In the genomic region with DNA sequence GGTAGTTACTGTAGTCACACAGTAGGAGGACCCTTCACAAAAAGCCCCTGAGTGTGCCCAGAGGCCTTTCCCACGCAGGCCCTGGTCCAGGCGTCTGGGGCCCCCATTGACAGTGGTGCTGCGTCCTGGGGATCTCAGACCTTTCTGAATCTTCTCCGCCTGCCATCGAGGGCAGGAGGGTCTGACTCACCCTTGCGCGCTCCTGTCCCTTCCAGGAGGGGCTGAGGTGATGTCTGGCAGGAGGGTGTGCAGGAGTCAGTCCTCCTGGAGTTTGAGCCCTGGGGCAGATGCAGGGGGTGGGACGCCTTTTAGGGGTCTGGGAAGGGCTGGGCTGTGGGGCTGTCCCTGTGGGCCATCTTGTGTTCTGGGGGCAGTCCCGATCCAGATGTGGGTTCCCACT, we compare ENCODE assay signal across 24 cellular contexts.
DNase-seq lines count a peak whose midpoint lies in the region; ATAC-seq and TF ChIP-seq lines count a peak whose summit lies in the region.
"Had no signal": no experiment of that assay in that cellular context is flagged by ENCODE, and none has a peak within 500 bp of the region (broad histone marks: within the 10 kb centered on the region; RNA-seq: fewer than 3 reads in every experiment).

No MANE protein-coding gene starts in this region.

- H3K27me3 Mint-ChIP-seq in chondrocyte (ENCODE audit: low read depth): no peaks in the 10 kb centered on the region

- H3K27me3 ChIP-seq in left ventricle myocardium inferior (ENCODE audit: low read depth) (peaks cover 17% of the 10 kb centered on the region), aorta (ENCODE audit: control insufficient read depth in 1 of 2, insufficient read depth in 2 of 2, low read length in 1 of 2) (no peaks in the 10 kb centered on the region)
- H3K27me3 ChIP-seq: BLaER1 treated with 17β-estradiol and CSF1 and Interleukin-3, amounts not matched to agents 10 nM and 100 nM had no signal

- no peaks in the 10 kb centered on the region for H3K36me3 ChIP-seq in left ventricle myocardium inferior
- H3K36me3 ChIP-seq in aorta (ENCODE audit: control insufficient read depth in 1 of 2, insufficient read depth in 2 of 2, low read length in 1 of 2): no peaks in the 10 kb centered on the region
- H3K36me3 ChIP-seq: BLaER1 treated with 17β-estradiol and CSF1 and Interleukin-3, amounts not matched to agents 10 nM and 100 nM had no signal

- TF ChIP-seq CTCF in left ventricle myocardium inferior (IDR thresholded peaks at IDR 0.05; ENCODE audit: borderline replicate concordance) (no peak), chondrocyte (IDR thresholded peaks at IDR 0.05) (no peak)

- ATAC-seq in left cardiac atrium (no peak), aorta (ENCODE audit: low FRiP score) (no peak)
- ATAC-seq: GM23338, K562, PC-3 had no signal

- intact Hi-C loops in left cardiac atrium (cut with DNase I) (no loop called here), left ventricle myocardium inferior (cut with micrococcal nuclease) (no loop called here), posterior vena cava (cut with DNase I) (no loop called here), aorta (cut with DNase I) (no loop called here)

- peaks cover 35% of the 10 kb centered on the region for H3K9me3 Mint-ChIP-seq in chondrocyte (ENCODE audit: low read depth)

- H3K4me1 ChIP-seq in left ventricle myocardium inferior (no peaks in the 10 kb centered on the region), aorta (ENCODE audit: control insufficient read depth in 1 of 2, insufficient read depth in 2 of 2, low read length in 2 of 2) (no peaks in the 10 kb centered on the region)
- H3K4me1 ChIP-seq: BLaER1 treated with 17β-estradiol and CSF1 and Interleukin-3, amounts not matched to agents 10 nM and 100 nM had no signal

- H3K4me1 Mint-ChIP-seq in chondrocyte (ENCODE audit: low read depth): no peaks in the 10 kb centered on the region
- H3K4me1 Mint-ChIP-seq: GM23338, H9 had no signal

- peaks cover 15% of the 10 kb centered on the region for H3K9me3 ChIP-seq in left ventricle myocardium inferior (replicated peaks)
- no peaks in the 10 kb centered on the region for H3K9me3 ChIP-seq in aorta (ENCODE audit: control insufficient read depth, low read length)
- H3K9me3 ChIP-seq: BLaER1 treated with 17β-estradiol and CSF1 and Interleukin-3, amounts not matched to agents 10 nM and 100 nM had no signal

- H3K36me3 Mint-ChIP-seq in chondrocyte (ENCODE audit: low read depth): no peaks in the 10 kb centered on the region

- H3K4me3 ChIP-seq in left ventricle myocardium inferior: no peak overlapping the region
- no peak overlapping the region for H3K4me3 ChIP-seq in aorta (ENCODE audit: low read length in 2 of 2)
- H3K4me3 ChIP-seq: BLaER1 treated with 17β-estradiol and CSF1 and Interleukin-3, amounts not matched to agents 10 nM and 100 nM; GM23338; K562 had no signal

- DNase-seq in left cardiac atrium (peak; percentile 9), left ventricle myocardium inferior (no peak), chondrocyte (ENCODE audit: low spot score) (peak; percentile 72), posterior vena cava (ENCODE audit: low spot score) (peak; percentile 64), aorta (peak; percentile 32 to 52), MV-4-11 (lab: John Stamatoyannopoulos, UW) (no peak)
- DNase-seq in stimulated activated CD4-positive, alpha-beta T cell treated with anti-CD3 and anti-CD28 coated beads, Interleukin-2, amount 100 ng/mL, for 48 hours: no peak
- DNase-seq: CD4-positive, alpha-beta T cell; COR-L47; DMS53; H9; Kasumi-1; NCI-H1105; NCI-H1436 treated with DMSO at 0.1 percent for 48 hours; NCI-H187 treated with DMSO at 0.1 percent for 48 hours; NCI-H2107; NCI-H524; NCI-H774; NK-92 treated with Interleukin-12 subunit alpha and Interleukin-12 subunit beta, amount 100 ng/mL, for 24 hours; PC-3; SHP77 had no signal

- WGBS in aorta, 2 donors: 81 to 83% methylated on average over 9 of the region's 9 CpGs

- H3K27ac Mint-ChIP-seq in chondrocyte (ENCODE audit: unreplicated experiment): no peak overlapping the region
- H3K27ac Mint-ChIP-seq: CD4-positive, alpha-beta T cell; GM23338; H9 had no signal

- no peak overlapping the region for H3K4me3 Mint-ChIP-seq in chondrocyte (ENCODE audit: unreplicated experiment)
- H3K4me3 Mint-ChIP-seq: CD4-positive, alpha-beta T cell; GM23338; H9 had no signal

- H3K27ac ChIP-seq in left ventricle myocardium inferior (replicated peaks): no peak overlapping the region
- H3K27ac ChIP-seq in aorta (ENCODE audit: low read depth in 1 of 2, low read length in 2 of 2): no peak overlapping the region
- H3K27ac ChIP-seq: BLaER1 treated with 17β-estradiol and CSF1 and Interleukin-3, amounts not matched to agents 10 nM and 100 nM had no signal

Comparison
In these comparisons a context has a peak if more than half of its experiments do, and no peak if none do; other contexts are left out.
1. DNase-seq: peak in left cardiac atrium (single experiment), chondrocyte (single experiment), posterior vena cava (single experiment) and aorta (2 of 2); none in left ventricle myocardium inferior (single experiment), MV-4-11 (single experiment) and stimulated activated CD4-positive, alpha-beta T cell treated with anti-CD3 and anti-CD28 coated beads, Interleukin-2, amount 100 ng/mL, for 48 hours (0 of 2).